Comparison of ENCODE assay signal across 8 cellular contexts in genomic region chr10:124744688-124745055, GRCh38. TPM values are rescaled to one million over a fixed set of nuclear protein-coding genes. Genes with fewer than 3 reads are reported as not detected.
DNase-seq lines count a peak whose midpoint lies in the region; ATAC-seq lines count a peak whose summit lies in the region.

No MANE protein-coding gene starts in this region.

- H3K4me3 ChIP-seq in skeletal muscle cell (ENCODE audit: low read depth, low read length) = peak overlapping the region; percentile 45

- H3K27me3 Mint-ChIP-seq in activated naive CD4-positive, alpha-beta T cell treated with anti-CD3 and anti-CD28 coated beads, Interleukin-2, amount 50 U/mL, for 24 hours = no peaks in the 10 kb centered on the region
- H3K27me3 Mint-ChIP-seq in activated T-helper 2 cell treated with anti-CD3 and anti-CD28 coated beads, Interferon-gamma antibody, Interleukin-2, Interleukin-4, amounts not matched to agents 10 μg/mL and 5 μg/mL and 100 μg/mL, durations not matched to agents 14 hours and 24 hours and 36 hours (ENCODE audit: low read depth) = peaks cover 6% of the 10 kb centered on the region

- peak overlapping the region; percentile 24 for H3K27ac Mint-ChIP-seq in activated naive CD4-positive, alpha-beta T cell treated with anti-CD3 and anti-CD28 coated beads, Interleukin-2, amount 50 U/mL, for 24 hours
- H3K27ac Mint-ChIP-seq in activated naive CD4-positive, alpha-beta T cell treated with anti-CD3 and anti-CD28 coated beads, Interleukin-2, amount 50 U/mL, for 72 hours = no peak overlapping the region
- peak overlapping the region; percentile 52 for H3K27ac Mint-ChIP-seq in activated T-helper 2 cell treated with anti-CD3 and anti-CD28 coated beads, Interferon-gamma antibody, Interleukin-2, Interleukin-4, amounts not matched to agents 10 μg/mL and 5 μg/mL and 100 μg/mL, durations not matched to agents 14 hours and 24 hours and 36 hours

- ATAC-seq in activated naive CD4-positive, alpha-beta T cell treated with anti-CD3 and anti-CD28 coated beads, Interleukin-2, amount 50 U/mL, for 72 hours = no peak
- ATAC-seq in GM21390 (IDR thresholded peaks at IDR 0.05; ENCODE audit: unreplicated experiment) = no peak
- ATAC-seq in GM19328 (IDR thresholded peaks at IDR 0.05; ENCODE audit: unreplicated experiment) = no peak

- peaks cover 57% of the 10 kb centered on the region for H3K4me1 Mint-ChIP-seq in activated naive CD4-positive, alpha-beta T cell treated with anti-CD3 and anti-CD28 coated beads, Interleukin-2, amount 50 U/mL, for 24 hours
- peaks cover 46% of the 10 kb centered on the region for H3K4me1 Mint-ChIP-seq in activated T-helper 2 cell treated with anti-CD3 and anti-CD28 coated beads, Interferon-gamma antibody, Interleukin-2, Interleukin-4, amounts not matched to agents 10 μg/mL and 5 μg/mL and 100 μg/mL, durations not matched to agents 14 hours and 24 hours and 36 hours (ENCODE audit: low read depth)

- no peaks in the 10 kb centered on the region for H3K36me3 Mint-ChIP-seq in activated naive CD4-positive, alpha-beta T cell treated with anti-CD3 and anti-CD28 coated beads, Interleukin-2, amount 50 U/mL, for 24 hours
- peaks cover 7 to 12% of the 10 kb centered on the region in 2 donors for H3K36me3 Mint-ChIP-seq in activated naive CD4-positive, alpha-beta T cell treated with anti-CD3 and anti-CD28 coated beads, Interleukin-2, amount 50 U/mL, for 72 hours
- peaks cover 35% of the 10 kb centered on the region for H3K36me3 Mint-ChIP-seq in activated T-helper 2 cell treated with anti-CD3 and anti-CD28 coated beads, Interferon-gamma antibody, Interleukin-2, Interleukin-4, amounts not matched to agents 10 μg/mL and 5 μg/mL and 100 μg/mL, durations not matched to agents 14 hours and 24 hours and 36 hours (ENCODE audit: low read depth)

- intact Hi-C loops in activated T-helper 2 cell treated with anti-CD3 and anti-CD28 coated beads, Interferon-gamma antibody, Interleukin-2, Interleukin-4, amounts not matched to agents 10 μg/mL and 5 μg/mL and 100 μg/mL, durations not matched to agents 14 hours and 24 hours and 36 hours (cut with micrococcal nuclease) = loop anchor here (1.0 to 10.0 kb wide), 3 partner anchors 16 to 170 kb away; partner anchors contain the start of gene EEF1AKMT2

- DNase-seq in activated naive CD4-positive, alpha-beta T cell treated with anti-CD3 and anti-CD28 coated beads, Interleukin-2, amount 50 U/mL, for 72 hours (ENCODE audit: low spot score in 2 of 2) = no peak
- no peak for DNase-seq in activated T-helper 2 cell treated with anti-CD3 and anti-CD28 coated beads, Interferon-gamma antibody, Interleukin-2, Interleukin-4, amounts not matched to agents 10 μg/mL and 5 μg/mL and 100 μg/mL, durations not matched to agents 14 hours and 24 hours and 36 hours (ENCODE audit: low spot score)
- DNase-seq in hepatic stellate cell (ENCODE audit: low spot score) (peak; percentile 73), skeletal muscle cell (ENCODE audit: low read depth) (no peak), foreskin melanocyte (no peak)

- no peaks in the 10 kb centered on the region for H3K9me3 Mint-ChIP-seq in activated naive CD4-positive, alpha-beta T cell treated with anti-CD3 and anti-CD28 coated beads, Interleukin-2, amount 50 U/mL, for 24 hours
- no peaks in the 10 kb centered on the region for H3K9me3 Mint-ChIP-seq in activated naive CD4-positive, alpha-beta T cell treated with anti-CD3 and anti-CD28 coated beads, Interleukin-2, amount 50 U/mL, for 72 hours
- no peaks in the 10 kb centered on the region for H3K9me3 Mint-ChIP-seq in activated T-helper 2 cell treated with anti-CD3 and anti-CD28 coated beads, Interferon-gamma antibody, Interleukin-2, Interleukin-4, amounts not matched to agents 10 μg/mL and 5 μg/mL and 100 μg/mL, durations not matched to agents 14 hours and 24 hours and 36 hours

- peak overlapping the region; percentile 83 for H3K4me3 Mint-ChIP-seq in activated naive CD4-positive, alpha-beta T cell treated with anti-CD3 and anti-CD28 coated beads, Interleukin-2, amount 50 U/mL, for 24 hours
- peak overlapping the region; percentile 74 for H3K4me3 Mint-ChIP-seq in activated T-helper 2 cell treated with anti-CD3 and anti-CD28 coated beads, Interferon-gamma antibody, Interleukin-2, Interleukin-4, amounts not matched to agents 10 μg/mL and 5 μg/mL and 100 μg/mL, durations not matched to agents 14 hours and 24 hours and 36 hours (ENCODE audit: low read depth)

RNA-seq across cellular contexts. Expression of gene FAM53B, which starts 0.5 kb away (rescaled TPM):
- total RNA-seq in activated naive CD4-positive, alpha-beta T cell treated with anti-CD3 and anti-CD28 coated beads, Interleukin-2, amount 50 U/mL, for 72 hours = 10 to 100 TPM in 1 of 2 donors, 1 to 10 TPM in 1; 6.1 to 11.8 TPM
- 18.1 and 19.3 TPM in 2 replicates for total RNA-seq in activated T-helper 2 cell treated with anti-CD3 and anti-CD28 coated beads, Interferon-gamma antibody, Interleukin-2, Interleukin-4, amounts not matched to agents 10 μg/mL and 5 μg/mL and 100 μg/mL, durations not matched to agents 14 hours and 24 hours and 36 hours

RNA-seq across cellular contexts. Expression of gene EEF1AKMT2, which starts 47.0 kb away (rescaled TPM):
- total RNA-seq in activated naive CD4-positive, alpha-beta T cell treated with anti-CD3 and anti-CD28 coated beads, Interleukin-2, amount 50 U/mL, for 72 hours = 10 to 100 TPM in 1 of 2 donors, 1 to 10 TPM in 1; 1.1 to 27.7 TPM
- total RNA-seq in activated T-helper 2 cell treated with anti-CD3 and anti-CD28 coated beads, Interferon-gamma antibody, Interleukin-2, Interleukin-4, amounts not matched to agents 10 μg/mL and 5 μg/mL and 100 μg/mL, durations not matched to agents 14 hours and 24 hours and 36 hours = 20.9 and 21.0 TPM in 2 replicates

RNA-seq across cellular contexts. Expression of gene ABRAXAS2, which starts 56.9 kb away (rescaled TPM):
- total RNA-seq in activated naive CD4-positive, alpha-beta T cell treated with anti-CD3 and anti-CD28 coated beads, Interleukin-2, amount 50 U/mL, for 72 hours = 10 to 100 TPM; 10.2 to 19.1 TPM
- total RNA-seq in activated T-helper 2 cell treated with anti-CD3 and anti-CD28 coated beads, Interferon-gamma antibody, Interleukin-2, Interleukin-4, amounts not matched to agents 10 μg/mL and 5 μg/mL and 100 μg/mL, durations not matched to agents 14 hours and 24 hours and 36 hours = 18.6 and 19.5 TPM in 2 replicates

Comparison
In these comparisons a context has a peak if more than half of its experiments do, and no peak if none do; other contexts are left out.
1. H3K27ac Mint-ChIP-seq: peak in activated naive CD4-positive, alpha-beta T cell treated with anti-CD3 and anti-CD28 coated beads, Interleukin-2, amount 50 U/mL, for 24 hours (single experiment) and activated T-helper 2 cell treated with anti-CD3 and anti-CD28 coated beads, Interferon-gamma antibody, Interleukin-2, Interleukin-4, amounts not matched to agents 10 μg/mL and 5 μg/mL and 100 μg/mL, durations not matched to agents 14 hours and 24 hours and 36 hours (single experiment); none in activated naive CD4-positive, alpha-beta T cell treated with anti-CD3 and anti-CD28 coated beads, Interleukin-2, amount 50 U/mL, for 72 hours (0 of 2).